ENCODE assay signal across 25 cellular contexts in genomic region chr1:204754821-204755220, GRCh38.
"Had no signal": no experiment of that assay in that cellular context is flagged by ENCODE, and none has a peak within 500 bp of the region (broad histone marks: within the 10 kb centered on the region; RNA-seq: fewer than 3 reads in every experiment).

No MANE protein-coding gene starts in this region.

- H3K4me3 ChIP-seq: esophagus squamous epithelium, gastrocnemius medialis, heart right ventricle, lower lobe of right lung had no signal

- H3K4me3 Mint-ChIP-seq: dendritic cell treated with granulocyte-macrophage colony-stimulating factor and Interleukin-4, amounts not matched to agents 40 ng/mL and 50 ng/mL, for 4 days; effector memory CD8-positive, alpha-beta T cell; endodermal cell; naive B cell had no signal

- H3K9me3 Mint-ChIP-seq: dendritic cell treated with granulocyte-macrophage colony-stimulating factor and Interleukin-4, amounts not matched to agents 40 ng/mL and 50 ng/mL, for 4 days; effector memory CD8-positive, alpha-beta T cell; endodermal cell; naive B cell had no signal

- H3K27ac Mint-ChIP-seq: dendritic cell treated with granulocyte-macrophage colony-stimulating factor and Interleukin-4, amounts not matched to agents 40 ng/mL and 50 ng/mL, for 4 days; effector memory CD8-positive, alpha-beta T cell; endodermal cell had no signal

- H3K36me3 Mint-ChIP-seq: naive B cell had no signal

- H3K27ac ChIP-seq: epithelial cell of prostate, esophagus squamous epithelium, gastrocnemius medialis, heart right ventricle, lower lobe of right lung had no signal

- ATAC-seq: effector memory CD8-positive, alpha-beta T cell; esophagus mucosa; gastrocnemius medialis; heart right ventricle; left colon; left lobe of liver; left ventricle myocardium superior; lower lobe of right lung had no signal

- DNase-seq: cortex of kidney; effector CD8-positive, alpha-beta T cell; effector memory CD8-positive, alpha-beta T cell; endodermal cell; erythroblast; esophagus squamous epithelium; foreskin fibroblast; foreskin melanocyte; gastrocnemius medialis; glutamatergic neuron; head of caudate nucleus; heart right ventricle; hippocampal formation; kidney; kidney glomerular epithelial cell; left colon; left ventricle myocardium superior; lower lobe of right lung; mesenchymal stem cell; midbrain; naive B cell had no signal

- H3K4me1 ChIP-seq: gastrocnemius medialis, heart right ventricle, lower lobe of right lung had no signal

- H3K9me3 ChIP-seq: esophagus squamous epithelium, gastrocnemius medialis, heart right ventricle, lower lobe of right lung had no signal

- H3K36me3 ChIP-seq: esophagus squamous epithelium, gastrocnemius medialis, heart right ventricle, lower lobe of right lung had no signal

- H3K4me1 Mint-ChIP-seq: naive B cell had no signal
